ENCODE assay signal across 23 cellular contexts in genomic region chr4:73404042-73404441, GRCh38. TPM values are rescaled to one million over a fixed set of nuclear protein-coding genes. Genes with fewer than 3 reads are reported as not detected.
DNase-seq lines count a peak whose midpoint lies in the region; ATAC-seq, FAIRE-seq and TF ChIP-seq lines count a peak whose summit lies in the region.
"Had no signal": no experiment of that assay in that cellular context is flagged by ENCODE, and none has a peak within 500 bp of the region (broad histone marks: within the 10 kb centered on the region; RNA-seq: fewer than 3 reads in every experiment).

ALB (plus strand) TSS chr4:73404287; CDS start chr4:73404328, 41 bp downstream.

- H3K4me2 ChIP-seq in astrocyte (ENCODE audit: low read length): no peak within 1 kb of the TSS
- peak within 1 kb of the TSS; percentile 77 for H3K4me2 ChIP-seq in HepG2 (ENCODE audit: low read depth, low read length)

- H3K27ac Mint-ChIP-seq in astrocyte (ENCODE audit: unreplicated experiment): peak within 1 kb of the TSS; percentile 53
- H3K27ac Mint-ChIP-seq in naive thymus-derived CD8-positive, alpha-beta T cell: no peak within 1 kb of the TSS
- H3K27ac Mint-ChIP-seq: CD4-positive, CD25-positive, alpha-beta regulatory T cell had no signal

- no peaks in the 10 kb centered on the region for H3K9me3 ChIP-seq in astrocyte (ENCODE audit: insufficient read depth, low read depth, low read length)
- H3K9me3 ChIP-seq in HepG2 (ENCODE audit: low read length): no peaks in the 10 kb centered on the region
- no peaks in the 10 kb centered on the region for H3K9me3 ChIP-seq in skeletal muscle tissue (ENCODE audit: control insufficient read depth in 3 of 3, low read length in 3 of 3)
- H3K9me3 ChIP-seq: MG63, Peyer's patch had no signal

- H3K36me3 ChIP-seq in astrocyte (ENCODE audit: insufficient read depth, low read length) (no peaks in the 10 kb centered on the region), HepG2 (replicated peaks in 1 of 2; ENCODE audit: control insufficient read depth in 1 of 2, insufficient read depth in 2 of 2, low read length in 2 of 2) (peaks cover 3 to 17% of the 10 kb centered on the region in 2 experiments; a peak in 4 of 5 replicates), skeletal muscle tissue (ENCODE audit: control insufficient read depth in 3 of 3, insufficient read depth in 3 of 3, low read length in 3 of 3) (no peaks in the 10 kb centered on the region)
- H3K36me3 ChIP-seq: MG63, Peyer's patch had no signal

- BruUV-seq in HepG2 (replicated peaks; lab: Mats Ljungman, UMichigan): no TSS peak

- peak; percentile 96 to 99 for TF ChIP-seq POLR2A in HepG2 (IDR thresholded peaks at IDR 0.05; ENCODE audit: insufficient read depth in 1 of 2, low read depth in 2 of 2, low read length in 2 of 2)

- H3K4me3 ChIP-seq in LNCaP clone FGC (ENCODE audit: low read depth, low read length) (no peak within 1 kb of the TSS), astrocyte (ENCODE audit: insufficient read depth, low read depth, low read length) (no peak within 1 kb of the TSS), HepG2 (replicated peaks in 1 of 3; ENCODE audit: insufficient read depth in 1 of 3, low read depth in 2 of 3, low read length in 3 of 3) (peak within 1 kb of the TSS; percentile 68 to 86 (median 71)), skeletal muscle tissue (ENCODE audit: low read length in 3 of 3) (no peak within 1 kb of the TSS)
- H3K4me3 ChIP-seq: MG63 had no signal

- no peaks in the 10 kb centered on the region for H3K36me3 Mint-ChIP-seq in astrocyte (ENCODE audit: low read depth, unreplicated experiment)
- H3K36me3 Mint-ChIP-seq in naive thymus-derived CD8-positive, alpha-beta T cell: no peaks in the 10 kb centered on the region
- H3K36me3 Mint-ChIP-seq: CD4-positive, CD25-positive, alpha-beta regulatory T cell had no signal

- H3K4me1 ChIP-seq in astrocyte (ENCODE audit: insufficient read depth, low read length): no peaks in the 10 kb centered on the region
- peaks cover 58% of the 10 kb centered on the region for H3K4me1 ChIP-seq in HepG2 (ENCODE audit: insufficient read depth, low read length)
- H3K4me1 ChIP-seq in skeletal muscle tissue (ENCODE audit: control insufficient read depth in 3 of 3, insufficient read depth in 3 of 3, low read length in 3 of 3): no peaks in the 10 kb centered on the region
- H3K4me1 ChIP-seq: Peyer's patch had no signal

- no peak for TF ChIP-seq CTCF in LNCaP clone FGC (IDR thresholded peaks at IDR 0.05; ENCODE audit: control insufficient read depth, extremely low read depth, insufficient read depth)
- TF ChIP-seq CTCF in astrocyte (IDR thresholded peaks at IDR 0.05; ENCODE audit: insufficient read depth, low read depth, low read length): no peak
- TF ChIP-seq CTCF in HepG2 (CRISPR knock-in tag; IDR thresholded peaks at IDR 0.05): no peak

- H2AFZ ChIP-seq in astrocyte (ENCODE audit: low read depth, low read length): no peak within 1 kb of the TSS
- H2AFZ ChIP-seq in HepG2 (ENCODE audit: low read length): no peak within 1 kb of the TSS

- ATAC-seq in HepG2 (peak; percentile 57), HG03571 (IDR thresholded peaks at IDR 0.05; ENCODE audit: unreplicated experiment) (no peak), GM19463 (IDR thresholded peaks at IDR 0.05; ENCODE audit: unreplicated experiment) (no peak)
- no peak for ATAC-seq in naive thymus-derived CD8-positive, alpha-beta T cell

- in situ Hi-C loops in HepG2 (cut with HindIII; ENCODE audit: extremely low pct_ligation_motif_present, low pct_unique_long_range_greater_than_20kb): no loop called here

- peak in 1 of 2 experiments; percentile 74; a peak in 1 of 4 replicates for TF ChIP-seq EP300 in HepG2 (IDR thresholded peaks at IDR 0.05; ENCODE audit: low read depth in 2 of 2, low read length in 2 of 2)
- no peak for TF ChIP-seq EP300 in HepG2 (CRISPR knock-in tag; IDR thresholded peaks at IDR 0.05; ENCODE audit: borderline replicate concordance)

- no peak within 1 kb of the TSS for H3K9ac ChIP-seq in astrocyte (ENCODE audit: low read length)
- H3K9ac ChIP-seq in HepG2 (ENCODE audit: insufficient read depth, low read depth, low read length): peak within 1 kb of the TSS; percentile 92
- no peak within 1 kb of the TSS for H3K9ac ChIP-seq in skeletal muscle tissue (ENCODE audit: low read depth in 1 of 3, low read length in 3 of 3)

- H3K27me3 Mint-ChIP-seq in astrocyte (ENCODE audit: low read depth, unreplicated experiment): no peaks in the 10 kb centered on the region
- no peaks in the 10 kb centered on the region for H3K27me3 Mint-ChIP-seq in naive thymus-derived CD8-positive, alpha-beta T cell

- H4K20me1 ChIP-seq in astrocyte (ENCODE audit: insufficient read depth, low read length) (no peaks in the 10 kb centered on the region), HepG2 (ENCODE audit: insufficient read depth, low read length) (peaks cover 3% of the 10 kb centered on the region; the same call in 1 of the 2 replicates)

- POLR2A ChIA-PET in HepG2 (lab: Yijun Ruan, JAX): interaction anchor here (0.6 to 2.5 kb wide), 14 partner anchors 11 to 62 kb away, joined by 3 to 34 read pairs (median 4); no protein-coding TSS in a partner anchor
- POLR2A ChIA-PET in naive thymus-derived CD8-positive, alpha-beta T cell (lab: Charles Lee): no interaction called here

- H3K27me3 ChIP-seq in astrocyte (ENCODE audit: insufficient read depth, low read length): no peaks in the 10 kb centered on the region
- no peaks in the 10 kb centered on the region for H3K27me3 ChIP-seq in HepG2 (ENCODE audit: control insufficient read depth in 1 of 2, insufficient read depth in 2 of 2, low read length in 2 of 2)
- no peaks in the 10 kb centered on the region for H3K27me3 ChIP-seq in skeletal muscle tissue (ENCODE audit: control insufficient read depth in 3 of 3, insufficient read depth in 3 of 3, low read length in 3 of 3)
- H3K27me3 ChIP-seq: MG63, Peyer's patch had no signal

- H3K4me1 Mint-ChIP-seq in astrocyte (ENCODE audit: low read depth, unreplicated experiment): no peaks in the 10 kb centered on the region
- no peaks in the 10 kb centered on the region for H3K4me1 Mint-ChIP-seq in naive thymus-derived CD8-positive, alpha-beta T cell
- H3K4me1 Mint-ChIP-seq: CD4-positive, CD25-positive, alpha-beta regulatory T cell had no signal

- CTCF ChIA-PET in HepG2 (lab: Yijun Ruan, JAX; ENCODE audit: low intra/inter-chr PET ratio, low total read pairs): no interaction called here

- TF ChIP-seq RAD21 in HepG2 (CRISPR knock-in tag; IDR thresholded peaks at IDR 0.05): no peak

- H3K27ac ChIP-seq in astrocyte (ENCODE audit: low read depth, low read length) (no peak within 1 kb of the TSS), HepG2 (ENCODE audit: extremely low read length, insufficient read depth, low read length) (peak within 1 kb of the TSS; percentile 89), skeletal muscle tissue (ENCODE audit: low read depth, low read length) (no peak within 1 kb of the TSS)
- H3K27ac ChIP-seq: Peyer's patch had no signal

- H3K4me3 Mint-ChIP-seq in astrocyte (ENCODE audit: unreplicated experiment): no peak within 1 kb of the TSS
- no peak within 1 kb of the TSS for H3K4me3 Mint-ChIP-seq in naive thymus-derived CD8-positive, alpha-beta T cell
- H3K4me3 Mint-ChIP-seq: CD4-positive, CD25-positive, alpha-beta regulatory T cell had no signal

- no peaks in the 10 kb centered on the region for H3K79me2 ChIP-seq in astrocyte (ENCODE audit: insufficient read depth, low read length)
- peaks cover 63% of the 10 kb centered on the region for H3K79me2 ChIP-seq in HepG2 (ENCODE audit: insufficient read depth, low read length)

- WGBS in HepG2 (ENCODE audit: low lambda C conversion rate): 8% methylated on average over 7 of the region's 7 CpGs

- no peaks in the 10 kb centered on the region for H3K9me3 Mint-ChIP-seq in astrocyte (ENCODE audit: unreplicated experiment)
- no peaks in the 10 kb centered on the region for H3K9me3 Mint-ChIP-seq in naive thymus-derived CD8-positive, alpha-beta T cell

- DNase-seq in LNCaP clone FGC (ENCODE audit: low read depth): peak; percentile 51
- no peak for DNase-seq in astrocyte (ENCODE audit: low read depth)
- DNase-seq in HepG2 (ENCODE audit: low spot score): no peak
- DNase-seq in naive thymus-derived CD8-positive, alpha-beta T cell: no peak
- DNase-seq in activated effector memory CD4-positive, alpha-beta T cell treated with anti-CD3 and anti-CD28 coated beads, Interleukin-2, amount 50 U/mL, for 16 hours: no peak
- DNase-seq: CD4-positive, CD25-positive, alpha-beta regulatory T cell; DMS79; GOT3; HCEC 1CT; Kasumi-1; MG63; NCI-H1417; NCI-H1694 treated with DMSO at 0.1 percent for 48 hours; NCI-H2081 treated with DMSO at 0.1 percent for 48 hours; NCI-H2171 treated with DMSO at 0.1 percent for 48 hours; NCI-H524 treated with DMSO at 0.1 percent for 48 hours; NCI-H82; Peyer's patch had no signal

- no peak for FAIRE-seq in astrocyte (lab: Jason Lieb, UNC)
- no peak for FAIRE-seq in HepG2 (lab: Jason Lieb, UNC)

- intact Hi-C loops in HepG2 (cut with micrococcal nuclease; ENCODE audit: unreplicated experiment): no loop called here

RNA-seq across cellular contexts. Expression of gene ALB, which starts in this region (rescaled TPM):
- total RNA-seq in astrocyte: 0.75 TPM in 1 of 2 replicates, not detected in the other
- 10,101 and 22,625 TPM in 2 replicates for total RNA-seq in HepG2 (2016; rRNA removed; fragmentation: Illumina TruSeq; extraction: Trizol)
- 1,763 and 1,983 TPM in 2 replicates for total RNA-seq in HepG2 (2016; cell fraction: cytosol; rRNA removed; fragmentation: Illumina TruSeq; extraction: Trizol; ENCODE audit: low read depth)
- 10,071 and 21,691 TPM in 2 replicates for total RNA-seq in HepG2 (2016; cell fraction: insoluble cytoplasmic fraction; rRNA removed; fragmentation: Illumina TruSeq; extraction: Trizol)
- 2,665 and 3,098 TPM in 2 replicates for total RNA-seq in HepG2 (2016; cell fraction: membrane; rRNA removed; fragmentation: Illumina TruSeq; extraction: Trizol)
- total RNA-seq in HepG2 (2016; cell fraction: nucleus; rRNA removed; fragmentation: Illumina TruSeq; extraction: Trizol): 14,455 and 17,797 TPM in 2 replicates
- 22,205 and 22,259 TPM in 2 replicates for polyA plus RNA-seq in HepG2 (2011; rRNA removed)
- 10,343 and 19,758 TPM in 2 replicates for polyA plus RNA-seq in HepG2 (2011; cell fraction: cytosol; rRNA removed)
- 4,838 and 7,133 TPM in 2 replicates for polyA plus RNA-seq in HepG2 (2011; cell fraction: nucleus; rRNA removed)
- polyA plus RNA-seq in HepG2 (2012): 30,113 and 41,157 TPM in 2 replicates
- polyA plus RNA-seq in HepG2 (2016; cell fraction: cytosol; fragmentation: Illumina TruSeq; extraction: Trizol; ENCODE audit: low read depth): 1,641 and 1,730 TPM in 2 replicates
- 9,271 and 9,564 TPM in 2 replicates for polyA plus RNA-seq in HepG2 (2016; cell fraction: insoluble cytoplasmic fraction; fragmentation: Illumina TruSeq; extraction: Trizol; ENCODE audit: low read depth)
- polyA plus RNA-seq in HepG2 (2016; cell fraction: membrane; fragmentation: Illumina TruSeq; extraction: Trizol; ENCODE audit: low read depth): 1,898 and 2,256 TPM in 2 replicates
- polyA plus RNA-seq in HepG2 (2016; cell fraction: nucleus; fragmentation: Illumina TruSeq; extraction: Trizol; ENCODE audit: insufficient read depth, low read depth): 21,168 and 22,798 TPM in 2 replicates
- polyA minus RNA-seq in HepG2 (2011; rRNA and poly(A)+ RNA removed; ENCODE audit: low replicate concordance): 2.4 and 3,693 TPM in 2 replicates
- polyA minus RNA-seq in HepG2 (2011; cell fraction: cytosol; rRNA and poly(A)+ RNA removed): 6,095 and 10,549 TPM in 2 replicates
- polyA minus RNA-seq in HepG2 (2011; cell fraction: nucleus; rRNA and poly(A)+ RNA removed): 3,995 and 8,747 TPM in 2 replicates
- 15.7 TPM for total RNA-seq in skeletal muscle tissue
- under 1 TPM; 0.73 to 0.88 TPM for total RNA-seq in naive thymus-derived CD8-positive, alpha-beta T cell
- polyA plus RNA-seq in naive thymus-derived CD8-positive, alpha-beta T cell: not detected
- total RNA-seq: A673; CD4-positive, CD25-positive, alpha-beta regulatory T cell had no signal
- polyA plus RNA-seq: BJ; CD4-positive, CD25-positive, alpha-beta regulatory T cell had no signal

Comparison
In these comparisons a context has a peak if more than half of its experiments do, and no peak if none do; other contexts are left out.
1. RNA of gene ALB (total RNA-seq): 1,763 to 22,625 TPM in HepG2; 15.7 TPM in skeletal muscle tissue (single experiment), 0.73 to 0.88 TPM in naive thymus-derived CD8-positive, alpha-beta T cell and 0.75 TPM in astrocyte; every median in the first group is over 100 times any median in the second.
2. RNA of gene ALB (polyA plus RNA-seq): 1,641 to 41,157 TPM in HepG2; not detected in naive thymus-derived CD8-positive, alpha-beta T cell; every median in the first group is over 1,000 times any median in the second.
3. H3K4me3 ChIP-seq: peak in HepG2 (3 of 3); none in LNCaP clone FGC (single experiment), astrocyte (single experiment) and skeletal muscle tissue (0 of 3).